Comparison of ENCODE assay signal across 1 cellular context in genomic region chr1:9996624-9997582, GRCh38.
TF ChIP-seq lines count a peak whose summit lies in the region.

RBP7 (plus strand) TSS chr1:9997228; CDS start chr1:9997259, 31 bp downstream.

TF ChIP-seq in IMR-90, 13 proteins besides CTCF, POLR2A, EP300 and RAD21 (continued from another document):
- TF ChIP-seq USF2 (IDR thresholded peaks at IDR 0.05; ENCODE audit: low read depth, low read length) (no peak), CEBPB (IDR thresholded peaks at IDR 0.05; ENCODE audit: low read depth, low read length) (no peak), SMC3 (IDR thresholded peaks at IDR 0.05; ENCODE audit: low read depth, low read length) (no peak), CHD1 (IDR thresholded peaks at IDR 0.05; ENCODE audit: low read depth, low read length) (no peak), FOS (IDR thresholded peaks at IDR 0.05; ENCODE audit: low read depth, low read length) (no peak), MAFK (IDR thresholded peaks at IDR 0.05; ENCODE audit: low read depth, low read length) (no peak), MAZ (IDR thresholded peaks at IDR 0.05; ENCODE audit: borderline replicate concordance, low read depth, low read length) (no peak), NFE2L2 (IDR thresholded peaks at IDR 0.05; ENCODE audit: low read depth, low read length) (no peak)
